Comparison of ENCODE assay signal across 7 cellular contexts in genomic region chr1:113811888-113812660, GRCh38. TPM values are rescaled to one million over a fixed set of nuclear protein-coding genes. Genes with fewer than 3 reads are reported as not detected.
A peak's percentile ranks its signal among the peaks of the same experiment; 100 is the strongest.
DNase-seq lines count a peak whose midpoint lies in the region; ATAC-seq, FAIRE-seq and TF ChIP-seq lines count a peak whose summit lies in the region.

TSS of gene RSBN1 (minus strand) at chr1:113812476. CDS start at chr1:113812412, 64 bp downstream.

- H3K4me3 ChIP-seq in astrocyte of the cerebellum (ENCODE audit: low read depth, low read length): peak within 1 kb of the TSS; percentile 65

- ATAC-seq in HG02981 (IDR thresholded peaks at IDR 0.05; ENCODE audit: unreplicated experiment): peak; percentile 91

- no peak for TF ChIP-seq CTCF in astrocyte of the cerebellum (IDR thresholded peaks at IDR 0.05; ENCODE audit: low read depth, low read length, missing control alignments)

- FAIRE-seq in GM18507 (lab: Jason Lieb, UNC): peak; percentile 96

- peak; percentile 88 for DNase-seq in GM18507 (ENCODE audit: extremely low spot score, insufficient read length, low read depth)
- peak; percentile 83 for DNase-seq in NCI-H2029 treated with DMSO at 0.1 percent for 48 hours (lab: John Stamatoyannopoulos, UW)
- DNase-seq in T-helper 9 cell: peak; percentile 94
- DNase-seq in astrocyte of the cerebellum (ENCODE audit: low read depth): peak; percentile 98
- DNase-seq in hepatic stellate cell (ENCODE audit: low spot score): peak; percentile 92
- peak; percentile 96 for DNase-seq in renal cortical epithelial cell (ENCODE audit: low read depth)

- in situ Hi-C loops in astrocyte of the cerebellum (cut with HindIII; ENCODE audit: low sequenced_read_pairs): no loop called here

RNA-seq across cellular contexts. Expression of gene RSBN1, which starts in this region (rescaled TPM):
- 8.0 and 33.0 TPM in 2 replicates for total RNA-seq in renal cortical epithelial cell

Comparison
In these comparisons a context has a peak if more than half of its experiments do, and no peak if none do; other contexts are left out.
1. Peak in every context shown above with its lines: DNase-seq, ATAC-seq and H3K4me3 ChIP-seq.